17 cellular contexts compared by ENCODE assay signal in genomic region chr3:59766165-59766872, GRCh38.
A peak's percentile ranks its signal among the peaks of the same experiment; 100 is the strongest.
DNase-seq lines count a peak whose midpoint lies in the region; ATAC-seq and TF ChIP-seq lines count a peak whose summit lies in the region.
"Had no signal": no experiment of that assay in that cellular context is flagged by ENCODE, and none has a peak within 500 bp of the region (broad histone marks: within the 10 kb centered on the region; RNA-seq: fewer than 3 reads in every experiment).

No MANE protein-coding gene starts in this region.

- H3K4me1 ChIP-seq in body of pancreas: no peaks in the 10 kb centered on the region

- no peaks in the 10 kb centered on the region for H3K9me3 ChIP-seq in body of pancreas

- no peak for TF ChIP-seq POLR2A in body of pancreas (IDR thresholded peaks at IDR 0.05)

- 82 to 85% methylated on average over 6 of the region's 6 CpGs for WGBS in body of pancreas, 2 donors

- DNase-seq in GM04503 (ENCODE audit: low read depth) (peak; percentile 88), body of pancreas (peak in 1 of 4 donors; percentile 23), left ventricle myocardium superior (no peak), stromal cell of bone marrow (ENCODE audit: low read depth) (peak; percentile 67), dermis blood vessel endothelial cell (no peak), NCI-H69 (lab: John Stamatoyannopoulos, UW) (no peak)
- DNase-seq in activated CD4-positive, alpha-beta T cell treated with anti-CD3 and anti-CD28 coated beads, Interleukin-2, amount 50 U/mL, for 48 hours: no peak
- DNase-seq: activated CD4-positive, alpha-beta T cell treated with anti-CD3 and anti-CD28 coated beads, Interleukin-2, amount 10 ng/mL, durations not matched to agents 7 days and 5 days; activated naive CD8-positive, alpha-beta T cell treated with anti-CD3 and anti-CD28 coated beads, Interleukin-2, amount 10 ng/mL, durations not matched to agents 7 days and 5 days; activated T-cell treated with anti-CD3 and anti-CD28 coated beads, Interleukin-2, amount 50 U/mL, for 4 hours; CD4-positive, CD25-positive, alpha-beta regulatory T cell; DMS79 treated with DMSO at 0.1 percent for 48 hours; naive B cell; NCI-H187 treated with DMSO at 0.1 percent for 48 hours; NCI-H510A treated with DMSO at 0.1 percent for 48 hours had no signal

- no peaks in the 10 kb centered on the region for H3K36me3 ChIP-seq in body of pancreas (replicated peaks in 1 of 2; ENCODE audit: insufficient read depth in 1 of 2, low read depth in 2 of 2)

- TF ChIP-seq CTCF in body of pancreas (IDR thresholded peaks at IDR 0.05): no peak

- no peak overlapping the region for H3K4me3 ChIP-seq in body of pancreas

- intact Hi-C loops in body of pancreas (cut with DNase I): no loop called here
- intact Hi-C loops in left ventricle myocardium superior (cut with micrococcal nuclease): no loop called here

- ATAC-seq in body of pancreas (peak; percentile 38), left ventricle myocardium superior (peak; percentile 87), HG03354 (IDR thresholded peaks at IDR 0.05; ENCODE audit: poor library complexity, severe bottlenecking, unreplicated experiment) (no peak)
- ATAC-seq: activated T-cell treated with anti-CD3 and anti-CD28 coated beads, Interleukin-2, amount 50 U/mL, for 4 hours; left lobe of liver had no signal

- H3K27me3 ChIP-seq in body of pancreas: no peaks in the 10 kb centered on the region

- no peak overlapping the region for H3K27ac ChIP-seq in body of pancreas

Comparison
In these comparisons a context has a peak if more than half of its experiments do, and no peak if none do; other contexts are left out.
1. DNase-seq: peak in GM04503 (single experiment) and stromal cell of bone marrow (single experiment); none in left ventricle myocardium superior (single experiment), activated CD4-positive, alpha-beta T cell treated with anti-CD3 and anti-CD28 coated beads, Interleukin-2, amount 50 U/mL, for 48 hours (0 of 2), dermis blood vessel endothelial cell (single experiment) and NCI-H69 (single experiment).